Comparison of ENCODE assay signal across 8 cellular contexts in the genomic region with DNA sequence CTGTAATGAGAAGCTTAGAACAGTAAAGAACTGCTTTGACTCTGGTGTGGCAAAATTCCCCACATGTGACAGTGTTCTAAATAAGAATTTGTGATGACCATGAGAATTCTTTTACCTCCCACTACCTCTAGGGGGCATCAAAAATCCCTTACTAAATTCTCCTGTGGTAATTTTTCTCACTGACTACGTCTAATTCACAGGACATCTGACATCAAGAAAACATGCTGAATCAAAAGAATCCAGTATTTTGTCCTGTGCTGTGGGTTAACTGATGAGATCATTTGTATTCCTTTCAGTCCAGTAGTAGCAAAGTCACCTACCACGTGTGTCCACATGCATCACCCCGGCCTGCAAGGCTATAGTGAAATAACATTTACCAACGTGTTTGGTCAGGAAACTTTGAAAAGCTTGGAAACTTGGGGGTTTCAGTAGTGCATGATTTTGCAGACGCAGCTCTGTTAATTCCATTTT.
DNase-seq lines count a peak whose midpoint lies in the region; ATAC-seq and TF ChIP-seq lines count a peak whose summit lies in the region.

No MANE protein-coding gene starts in this region.

- H3K4me3 ChIP-seq in GM23338 (no peak overlapping the region), NT2/D1 (ENCODE audit: insufficient read length, low read depth) (no peak overlapping the region), mesendoderm (ENCODE audit: low read length) (no peak overlapping the region)

- H3K23ac ChIP-seq in mesendoderm (ENCODE audit: low read length): no peak overlapping the region

- no peaks in the 10 kb centered on the region for H3F3A ChIP-seq in GM23338 (replicated peaks; ENCODE audit: low read depth)

- ATAC-seq in GM23338: peak; percentile 51; the same call in 2 of the 3 replicates

- no peak overlapping the region for H4K5ac ChIP-seq in mesendoderm (ENCODE audit: low read length)

- H3K27me3 ChIP-seq in GM23338 (ENCODE audit: insufficient read depth): no peaks in the 10 kb centered on the region
- no peaks in the 10 kb centered on the region for H3K27me3 ChIP-seq in NT2/D1 (ENCODE audit: insufficient read depth, insufficient read length)
- H3K27me3 ChIP-seq in mesendoderm (ENCODE audit: insufficient read depth, low read length, poor library complexity): no peaks in the 10 kb centered on the region

- H2BK5ac ChIP-seq in mesendoderm (ENCODE audit: low read length): no peak overlapping the region

- H3K4me1 Mint-ChIP-seq in GM23338: peaks cover 5% of the 10 kb centered on the region; the same call in 2 of the 3 replicates

- H3K79me1 ChIP-seq in mesendoderm (ENCODE audit: low read length): no peaks in the 10 kb centered on the region

- H3K27ac Mint-ChIP-seq in GM23338: no peak overlapping the region

- no peaks in the 10 kb centered on the region for H3K27me3 Mint-ChIP-seq in GM23338 (ENCODE audit: insufficient read depth, low read depth, poor library complexity)

- no peak overlapping the region for H3K4me2 ChIP-seq in GM23338
- no peak overlapping the region for H3K4me2 ChIP-seq in mesendoderm (ENCODE audit: low read length)

- no peak overlapping the region for H3K27ac ChIP-seq in GM23338 (ENCODE audit: low read depth)
- no peak overlapping the region for H3K27ac ChIP-seq in mesendoderm (ENCODE audit: low read depth, low read length)

- H3K9me3 ChIP-seq in NT2/D1 (ENCODE audit: insufficient read depth, low read length): no peaks in the 10 kb centered on the region

- H2BK120ac ChIP-seq in mesendoderm (ENCODE audit: low read depth, low read length): no peak overlapping the region

- H3K56ac ChIP-seq in mesendoderm (ENCODE audit: low read length): no peak overlapping the region

- no peaks in the 10 kb centered on the region for H3K9me2 ChIP-seq in GM23338 (ENCODE audit: insufficient read depth)

- no peak overlapping the region for H2AK5ac ChIP-seq in mesendoderm (ENCODE audit: low read length)

- H3K4me1 ChIP-seq in GM23338 (ENCODE audit: insufficient read depth) (no peaks in the 10 kb centered on the region), NT2/D1 (ENCODE audit: insufficient read depth, insufficient read length) (no peaks in the 10 kb centered on the region), mesendoderm (ENCODE audit: control insufficient read depth, low read depth, low read length) (no peaks in the 10 kb centered on the region)

- H3K9me3 Mint-ChIP-seq in GM23338: no peaks in the 10 kb centered on the region

- no peaks in the 10 kb centered on the region for H3K36me3 ChIP-seq in GM23338 (ENCODE audit: insufficient read depth)
- peaks cover 5% of the 10 kb centered on the region for H3K36me3 ChIP-seq in NT2/D1 (ENCODE audit: insufficient read depth, insufficient read length, low read length)
- peaks cover 2% of the 10 kb centered on the region for H3K36me3 ChIP-seq in mesendoderm (ENCODE audit: control insufficient read depth, insufficient read depth, low read length)

- H3K4me3 Mint-ChIP-seq in GM23338: no peak overlapping the region

- H4K20me1 ChIP-seq in GM23338 (replicated peaks; ENCODE audit: insufficient read depth): no peaks in the 10 kb centered on the region

- TF ChIP-seq CTCF in GM23338 (conservative IDR thresholded peaks at IDR 0.05; ENCODE audit: low read depth in 2 of 2): peak; percentile 51 to 76

- no peak overlapping the region for H3K18ac ChIP-seq in mesendoderm (ENCODE audit: low read length)

- H3K4ac ChIP-seq in mesendoderm (ENCODE audit: low read depth, low read length): no peak overlapping the region

- H3K9ac ChIP-seq in NT2/D1 (ENCODE audit: insufficient read length, low read depth): no peak overlapping the region
- no peak overlapping the region for H3K9ac ChIP-seq in mesendoderm (ENCODE audit: low read length)

- WGBS in mesendoderm (ENCODE audit: extremely low coverage, insufficient coverage, low lambda C conversion rate): no CpG with 5 or more reads among the region's 5 CpGs

- H4K8ac ChIP-seq in mesendoderm (ENCODE audit: low read depth, low read length): no peak overlapping the region

- DNase-seq in DMS53 treated with DMSO at 0.1 percent for 48 hours (lab: John Stamatoyannopoulos, UW; ENCODE audit: unreplicated experiment): peak; percentile 28
- DNase-seq in GM23338 (ENCODE audit: low spot score): peak; percentile 68
- DNase-seq in NT2/D1 (ENCODE audit: low read depth, low spot score): peak; percentile 5
- DNase-seq in dermis microvascular lymphatic vessel endothelial cell (ENCODE audit: low read depth in 2 of 2): peak; percentile 44 to 56
- peak; percentile 53 for DNase-seq in mesendoderm
- DNase-seq in islet precursor cell: no peak
- DNase-seq in stimulated activated naive CD4-positive, alpha-beta T cell treated with Interleukin-2 at 50 U/mL for 16 hours (lab: John Stamatoyannopoulos, UW): no peak
- no peak for DNase-seq in SW 1271 (lab: John Stamatoyannopoulos, UW)

- peaks cover 19% of the 10 kb centered on the region; the same call in 2 of the 3 replicates for H3K36me3 Mint-ChIP-seq in GM23338 (ENCODE audit: low read depth)

- no peaks in the 10 kb centered on the region for H3K79me2 ChIP-seq in GM23338 (replicated peaks; ENCODE audit: insufficient read depth)
- no peaks in the 10 kb centered on the region for H3K79me2 ChIP-seq in mesendoderm (ENCODE audit: control insufficient read depth, insufficient read depth, low read length)

- H2BK15ac ChIP-seq in mesendoderm (replicated peaks; ENCODE audit: low read depth): no peak overlapping the region

- H2AFZ ChIP-seq in GM23338: no peak overlapping the region

TF ChIP-seq in GM23338, 12 proteins besides CTCF, POLR2A, EP300 and RAD21:
- TF ChIP-seq CREB1 (CRISPR knock-in tag; IDR thresholded peaks at IDR 0.05; ENCODE audit: low read depth) (no peak), STAT1 (IDR thresholded peaks at IDR 0.05; ENCODE audit: unreplicated experiment) (no peak), JUNB (IDR thresholded peaks at IDR 0.05; ENCODE audit: unreplicated experiment) (no peak), REST (IDR thresholded peaks at IDR 0.05; ENCODE audit: unreplicated experiment) (no peak), ZNF114 (CRISPR knock-in tag; IDR thresholded peaks at IDR 0.05) (no peak), POLR2AphosphoS5 (IDR thresholded peaks at IDR 0.05; ENCODE audit: low read depth) (no peak), ZNF331 (CRISPR knock-in tag; IDR thresholded peaks at IDR 0.05; ENCODE audit: low read depth) (no peak), NANOG (IDR thresholded peaks at IDR 0.05; ENCODE audit: borderline replicate concordance) (no peak)
- TF ChIP-seq, protein P1, sequence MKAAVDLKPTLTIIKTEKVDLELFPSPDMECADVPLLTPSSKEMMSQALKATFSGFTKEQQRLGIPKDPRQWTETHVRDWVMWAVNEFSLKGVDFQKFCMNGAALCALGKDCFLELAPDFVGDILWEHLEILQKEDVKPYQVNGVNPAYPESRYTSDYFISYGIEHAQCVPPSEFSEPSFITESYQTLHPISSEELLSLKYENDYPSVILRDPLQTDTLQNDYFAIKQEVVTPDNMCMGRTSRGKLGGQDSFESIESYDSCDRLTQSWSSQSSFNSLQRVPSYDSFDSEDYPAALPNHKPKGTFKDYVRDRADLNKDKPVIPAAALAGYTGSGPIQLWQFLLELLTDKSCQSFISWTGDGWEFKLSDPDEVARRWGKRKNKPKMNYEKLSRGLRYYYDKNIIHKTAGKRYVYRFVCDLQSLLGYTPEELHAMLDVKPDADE (IDR thresholded peaks at IDR 0.05): no peak

Comparison
In these comparisons a context has a peak if more than half of its experiments do, and no peak if none do; other contexts are left out.
1. DNase-seq: peak in DMS53 treated with DMSO at 0.1 percent for 48 hours (single experiment), GM23338 (single experiment), NT2/D1 (single experiment), dermis microvascular lymphatic vessel endothelial cell (2 of 2) and mesendoderm (single experiment); none in islet precursor cell (single experiment), stimulated activated naive CD4-positive, alpha-beta T cell treated with Interleukin-2 at 50 U/mL for 16 hours (single experiment) and SW 1271 (0 of 2).